Comparison of ENCODE assay signal across 21 cellular contexts in genomic region chr12:39920222-39920621, GRCh38.
DNase-seq lines count a peak whose midpoint lies in the region; ATAC-seq, FAIRE-seq and TF ChIP-seq lines count a peak whose summit lies in the region.
"Had no signal": no experiment of that assay in that cellular context is flagged by ENCODE, and none has a peak within 500 bp of the region (broad histone marks: within the 10 kb centered on the region; RNA-seq: fewer than 3 reads in every experiment).

No MANE protein-coding gene starts in this region.

- TF ChIP-seq POLR2A in right lobe of liver (IDR thresholded peaks at IDR 0.05) (no peak), HepG2 (IDR thresholded peaks at IDR 0.05; ENCODE audit: insufficient read depth in 1 of 2, low read depth in 2 of 2, low read length in 2 of 2) (no peak)

- H3K27me3 Mint-ChIP-seq in nephron (ENCODE audit: low read depth), result no peaks in the 10 kb centered on the region
- no peaks in the 10 kb centered on the region for H3K27me3 Mint-ChIP-seq in stimulated activated memory B cell treated with anti-CD40 and anti-IgM and Interleukin-4, amounts not matched to agents 10 μg/mL and 1 μg/mL and 100 μg/mL, for 72 hours
- H3K27me3 Mint-ChIP-seq in activated naive CD8-positive, alpha-beta T cell treated with anti-CD3 and anti-CD28 coated beads for 36 hours, result no peaks in the 10 kb centered on the region
- H3K27me3 Mint-ChIP-seq: B cell; CD4-positive, alpha-beta T cell had no signal

- no TSS peak for BruUV-seq in HepG2 (replicated peaks; lab: Mats Ljungman, UMichigan)

- H3K36me3 ChIP-seq in right lobe of liver (no peaks in the 10 kb centered on the region), HepG2 (replicated peaks in 1 of 2; ENCODE audit: control insufficient read depth in 1 of 2, insufficient read depth in 2 of 2, low read length in 2 of 2) (no peaks in the 10 kb centered on the region)
- H3K36me3 ChIP-seq: BLaER1 treated with 17β-estradiol and CSF1 and Interleukin-3, amounts not matched to agents 10 nM and 100 nM had no signal

- no peaks in the 10 kb centered on the region for H3K9me3 Mint-ChIP-seq in nephron
- no peaks in the 10 kb centered on the region for H3K9me3 Mint-ChIP-seq in stimulated activated memory B cell treated with anti-CD40 and anti-IgM and Interleukin-4, amounts not matched to agents 10 μg/mL and 1 μg/mL and 100 μg/mL, for 72 hours
- no peaks in the 10 kb centered on the region for H3K9me3 Mint-ChIP-seq in activated naive CD8-positive, alpha-beta T cell treated with anti-CD3 and anti-CD28 coated beads for 36 hours
- H3K9me3 Mint-ChIP-seq: CD4-positive, alpha-beta T cell; CD8-positive, alpha-beta T cell had no signal

- no peaks in the 10 kb centered on the region for H3K4me1 Mint-ChIP-seq in nephron
- peaks cover 6% of the 10 kb centered on the region for H3K4me1 Mint-ChIP-seq in stimulated activated memory B cell treated with anti-CD40 and anti-IgM and Interleukin-4, amounts not matched to agents 10 μg/mL and 1 μg/mL and 100 μg/mL, for 72 hours
- H3K4me1 Mint-ChIP-seq in activated naive CD8-positive, alpha-beta T cell treated with anti-CD3 and anti-CD28 coated beads for 36 hours, result no peaks in the 10 kb centered on the region
- H3K4me1 Mint-ChIP-seq: B cell had no signal

- no peaks in the 10 kb centered on the region for H4K20me1 ChIP-seq in HepG2 (ENCODE audit: insufficient read depth, low read length)
- H4K20me1 ChIP-seq: BLaER1 treated with 17β-estradiol and CSF1 and Interleukin-3, amounts not matched to agents 10 nM and 100 nM had no signal

- FAIRE-seq in HepG2 (lab: Jason Lieb, UNC), result no peak
- FAIRE-seq: A549, D721Med, G401.6, GM12891, GM19239 had no signal

- ATAC-seq in right lobe of liver (peak in 3 of 4 donors; percentile 25 to 48 (median 47)), HepG2 (no peak)
- ATAC-seq in stimulated activated memory B cell treated with anti-CD40 and anti-IgM and Interleukin-4, amounts not matched to agents 10 μg/mL and 1 μg/mL and 100 μg/mL, for 72 hours, result peak; percentile 34
- ATAC-seq: A549; CD8-positive, alpha-beta T cell had no signal

- POLR2A ChIA-PET in HepG2 (lab: Yijun Ruan, JAX), result no interaction called here

- H3K4me3 Mint-ChIP-seq in nephron, result no peak overlapping the region
- no peak overlapping the region for H3K4me3 Mint-ChIP-seq in stimulated activated memory B cell treated with anti-CD40 and anti-IgM and Interleukin-4, amounts not matched to agents 10 μg/mL and 1 μg/mL and 100 μg/mL, for 72 hours
- H3K4me3 Mint-ChIP-seq in activated naive CD8-positive, alpha-beta T cell treated with anti-CD3 and anti-CD28 coated beads for 36 hours, result no peak overlapping the region
- H3K4me3 Mint-ChIP-seq: B cell; CD4-positive, alpha-beta T cell; CD8-positive, alpha-beta T cell had no signal

- no peak for TF ChIP-seq RAD21 in HepG2 (CRISPR knock-in tag; IDR thresholded peaks at IDR 0.05)

- no peak for TF ChIP-seq EP300 in HepG2 (IDR thresholded peaks at IDR 0.05; ENCODE audit: low read depth in 2 of 2, low read length in 2 of 2)
- no peak for TF ChIP-seq EP300 in HepG2 (CRISPR knock-in tag; IDR thresholded peaks at IDR 0.05; ENCODE audit: borderline replicate concordance)

- no peak overlapping the region for H2AFZ ChIP-seq in HepG2 (ENCODE audit: low read length)

- no peak for TF ChIP-seq CTCF in right lobe of liver (IDR thresholded peaks at IDR 0.05)
- no peak for TF ChIP-seq CTCF in HepG2 (CRISPR knock-in tag; IDR thresholded peaks at IDR 0.05)
- no peak for TF ChIP-seq CTCF in nephron (IDR thresholded peaks at IDR 0.05; ENCODE audit: unreplicated experiment in 3 of 3)

- H3K4me3 ChIP-seq in right lobe of liver (no peak overlapping the region), HepG2 (replicated peaks in 1 of 3; ENCODE audit: insufficient read depth in 1 of 3, low read depth in 2 of 3, low read length in 3 of 3) (no peak overlapping the region)
- H3K4me3 ChIP-seq: A549; BLaER1 treated with 17β-estradiol and CSF1 and Interleukin-3, amounts not matched to agents 10 nM and 100 nM had no signal

- H3K4me2 ChIP-seq in HepG2 (ENCODE audit: low read depth, low read length), result no peak overlapping the region
- H3K4me2 ChIP-seq: A549; BLaER1 treated with 17β-estradiol and CSF1 and Interleukin-3, amounts not matched to agents 10 nM and 100 nM had no signal

- no peak overlapping the region for H3K27ac ChIP-seq in right lobe of liver
- H3K27ac ChIP-seq in HepG2 (ENCODE audit: extremely low read length, insufficient read depth, low read length), result no peak overlapping the region
- H3K27ac ChIP-seq: 22Rv1; A549; BLaER1 treated with 17β-estradiol and CSF1 and Interleukin-3, amounts not matched to agents 10 nM and 100 nM; C4-2B had no signal

- H3K36me3 Mint-ChIP-seq in nephron (ENCODE audit: low read depth), result no peaks in the 10 kb centered on the region
- H3K36me3 Mint-ChIP-seq in stimulated activated memory B cell treated with anti-CD40 and anti-IgM and Interleukin-4, amounts not matched to agents 10 μg/mL and 1 μg/mL and 100 μg/mL, for 72 hours, result peaks cover 5% of the 10 kb centered on the region
- H3K36me3 Mint-ChIP-seq in activated naive CD8-positive, alpha-beta T cell treated with anti-CD3 and anti-CD28 coated beads for 36 hours, result no peaks in the 10 kb centered on the region
- H3K36me3 Mint-ChIP-seq: CD8-positive, alpha-beta T cell had no signal

- 60% methylated on average over 4 of the region's 4 CpGs for WGBS in right lobe of liver (ENCODE audit: insufficient coverage, low coverage, low lambda C conversion rate, missing lambda C conversion rate)
- 92% methylated on average over 4 of the region's 4 CpGs for WGBS in HepG2 (ENCODE audit: low lambda C conversion rate)

- intact Hi-C loops in right lobe of liver (cut with DNase I), result no loop called here
- intact Hi-C loops in HepG2 (cut with micrococcal nuclease; ENCODE audit: unreplicated experiment), result no loop called here

- H3K27me3 ChIP-seq in right lobe of liver, result no peaks in the 10 kb centered on the region
- H3K27me3 ChIP-seq in HepG2 (ENCODE audit: control insufficient read depth in 1 of 2, insufficient read depth in 2 of 2, low read length in 2 of 2), result no peaks in the 10 kb centered on the region
- H3K27me3 ChIP-seq: BLaER1 treated with 17β-estradiol and CSF1 and Interleukin-3, amounts not matched to agents 10 nM and 100 nM had no signal

- no peak overlapping the region for H3K9ac ChIP-seq in HepG2 (ENCODE audit: insufficient read depth, low read depth, low read length)
- H3K9ac ChIP-seq: BLaER1 treated with 17β-estradiol and CSF1 and Interleukin-3, amounts not matched to agents 10 nM and 100 nM had no signal

- no peaks in the 10 kb centered on the region for H3K79me2 ChIP-seq in HepG2 (ENCODE audit: insufficient read depth, low read length)

- in situ Hi-C loops in HepG2 (cut with HindIII; ENCODE audit: extremely low pct_ligation_motif_present, low pct_unique_long_range_greater_than_20kb), result no loop called here

- CTCF ChIA-PET in HepG2 (lab: Yijun Ruan, JAX; ENCODE audit: low intra/inter-chr PET ratio, low total read pairs), result no interaction called here

- DNase-seq in right lobe of liver (no peak), HepG2 (ENCODE audit: low spot score) (no peak), nucleus accumbens (lab: John Stamatoyannopoulos, UW) (no peak)
- no peak for DNase-seq in activated naive CD8-positive, alpha-beta T cell treated with anti-CD3 and anti-CD28 coated beads for 36 hours
- DNase-seq: AML-193; Caco-2; CD4-positive, alpha-beta T cell; CD8-positive, alpha-beta T cell; DMS79 treated with DMSO at 0.1 percent for 48 hours; GF-D8 had no signal

- H3K4me1 ChIP-seq in right lobe of liver (peaks cover 0 to 32% (median 5%) of the 10 kb centered on the region in 4 donors), HepG2 (ENCODE audit: insufficient read depth, low read length) (no peaks in the 10 kb centered on the region)
- H3K4me1 ChIP-seq: A549; BLaER1 treated with 17β-estradiol and CSF1 and Interleukin-3, amounts not matched to agents 10 nM and 100 nM; Caco-2 had no signal

- H3K9me3 ChIP-seq in right lobe of liver, result no peaks in the 10 kb centered on the region
- H3K9me3 ChIP-seq in HepG2 (ENCODE audit: low read length), result no peaks in the 10 kb centered on the region
- H3K9me3 ChIP-seq: A549; BLaER1 treated with 17β-estradiol and CSF1 and Interleukin-3, amounts not matched to agents 10 nM and 100 nM; Caco-2 had no signal

- peak overlapping the region in 2 of 3 experiments; percentile 2 to 59 for H3K27ac Mint-ChIP-seq in nephron
- H3K27ac Mint-ChIP-seq in stimulated activated memory B cell treated with anti-CD40 and anti-IgM and Interleukin-4, amounts not matched to agents 10 μg/mL and 1 μg/mL and 100 μg/mL, for 72 hours, result no peak overlapping the region
- H3K27ac Mint-ChIP-seq in activated naive CD8-positive, alpha-beta T cell treated with anti-CD3 and anti-CD28 coated beads for 36 hours, result no peak overlapping the region
- H3K27ac Mint-ChIP-seq: B cell; CD4-positive, alpha-beta T cell; CD8-positive, alpha-beta T cell had no signal

TF ChIP-seq in HepG2, 621 proteins besides CTCF, POLR2A, EP300 and RAD21:
- no peak for TF ChIP-seq HIVEP1 (CRISPR knock-in tag; IDR thresholded peaks at IDR 0.05)
- no peak for TF ChIP-seq ZNF644 (CRISPR knock-in tag; IDR thresholded peaks at IDR 0.05; ENCODE audit: low read depth)
- TF ChIP-seq MED8 (CRISPR knock-in tag; IDR thresholded peaks at IDR 0.05; ENCODE audit: insufficient replicate concordance), result no peak

Comparison
In these comparisons a context has a peak if more than half of its experiments do, and no peak if none do; other contexts are left out.
1. H3K27ac Mint-ChIP-seq: peak in nephron (2 of 3); none in stimulated activated memory B cell treated with anti-CD40 and anti-IgM and Interleukin-4, amounts not matched to agents 10 μg/mL and 1 μg/mL and 100 μg/mL, for 72 hours (single experiment) and activated naive CD8-positive, alpha-beta T cell treated with anti-CD3 and anti-CD28 coated beads for 36 hours (single experiment).